ENCODE assay signal across 8 cellular contexts in the genomic region with DNA sequence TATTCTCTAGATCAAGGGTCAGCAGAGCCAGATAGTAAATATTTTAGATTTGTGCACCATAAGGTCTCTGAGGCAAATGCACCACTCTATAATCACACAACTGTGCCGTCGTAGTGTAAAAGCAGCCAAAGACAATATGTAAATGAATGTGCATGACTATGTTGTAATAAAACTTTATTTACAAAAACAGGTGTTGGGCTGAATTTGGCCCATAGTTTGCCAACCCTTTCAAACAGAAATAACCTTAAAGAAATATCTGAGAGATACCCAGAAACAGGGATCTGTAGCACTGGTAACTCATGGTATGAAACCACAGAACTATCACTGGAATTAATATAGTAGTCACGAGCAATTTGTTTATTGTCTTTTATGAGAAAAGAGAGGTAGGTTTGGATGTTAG.
A peak's percentile ranks its signal among the peaks of the same experiment; 100 is the strongest.
DNase-seq lines count a peak whose midpoint lies in the region; ATAC-seq and TF ChIP-seq lines count a peak whose summit lies in the region.

No MANE protein-coding gene starts in this region.

- no peaks in the 10 kb centered on the region for H3K36me3 ChIP-seq in sigmoid colon

- H3K27ac Mint-ChIP-seq in T-cell = peak overlapping the region; percentile 91 to 94

- DNase-seq in T-cell = no peak
- DNase-seq in sigmoid colon = no peak
- DNase-seq in NCI-H2227 (lab: John Stamatoyannopoulos, UW; ENCODE audit: unreplicated experiment) = no peak
- DNase-seq in pons (ENCODE audit: low spot score) = no peak
- DNase-seq in activated gamma-delta T cell (lab: John Stamatoyannopoulos, UW) = no peak
- DNase-seq in NCI-H69 (lab: John Stamatoyannopoulos, UW) = no peak

- H3K9me3 Mint-ChIP-seq in T-cell = no peaks in the 10 kb centered on the region

- ATAC-seq in GM18870 (IDR thresholded peaks at IDR 0.05; ENCODE audit: unreplicated experiment) = peak; percentile 17
- ATAC-seq in HG02642 (IDR thresholded peaks at IDR 0.05; ENCODE audit: poor library complexity, unreplicated experiment) = peak; percentile 31
- peak in 2 of 4 experiments; percentile 4 to 11 for ATAC-seq in T-cell (replicated peaks in 1 of 4)

- no peaks in the 10 kb centered on the region for H3K27me3 ChIP-seq in sigmoid colon

- TF ChIP-seq EP300 in sigmoid colon (IDR thresholded peaks at IDR 0.05) = no peak

- H3K27ac ChIP-seq in sigmoid colon = peak overlapping the region; percentile 73 to 86 (median 78)

- no peaks in the 10 kb centered on the region for H3K9me3 ChIP-seq in sigmoid colon

- no peaks in the 10 kb centered on the region for H3K27me3 Mint-ChIP-seq in T-cell

- peaks cover 34% of the 10 kb centered on the region for H3K36me3 Mint-ChIP-seq in T-cell

- H3K4me1 ChIP-seq in sigmoid colon = peaks cover 0 to 49% (median 29%) of the 10 kb centered on the region in 4 donors

- H3K4me3 ChIP-seq in sigmoid colon = peak overlapping the region in 3 of 4 donors; percentile 13 to 31 (median 28)

- CTCF ChIA-PET in T-cell (lab: Charles Lee) = interaction anchor here (1.3 to 1.7 kb wide), 3 partner anchors 50 to 258 kb away, joined by 3 to 6 read pairs (median 4); a partner anchor contains a TSS

- H3K4me1 Mint-ChIP-seq in T-cell = peaks cover 62 to 88% (median 86%) of the 10 kb centered on the region in 3 donors

- TF ChIP-seq POLR2A in sigmoid colon (IDR thresholded peaks at IDR 0.05) = no peak

- WGBS in sigmoid colon, 2 donors = 44 to 52% methylated on average over 3 of the region's 3 CpGs

- intact Hi-C loops in sigmoid colon (cut with DNase I) = no loop called here

- peak overlapping the region; percentile 10 to 47 (median 28) for H3K4me3 Mint-ChIP-seq in T-cell

- POLR2A ChIA-PET in T-cell (lab: Charles Lee) = interaction anchor here (0.5 to 1.1 kb wide), 2 partner anchors 85 to 106 kb away, joined by 3 to 4 read pairs; no protein-coding TSS in a partner anchor

- TF ChIP-seq CTCF in sigmoid colon (IDR thresholded peaks at IDR 0.05) = no peak
